In genomic region chr5:100535060-100536005, GRCh38 we compare ENCODE assay signal across 1 cellular context.
TF ChIP-seq lines count a peak whose summit lies in the region.

Gene FAM174A, plus strand, starts transcription at chr5:100535374. Its CDS starts 157 bp downstream, at chr5:100535531.

TF ChIP-seq in GM12878, 131 proteins besides CTCF, POLR2A, EP300 and RAD21 (continued from another document and continues in another):
- peak; percentile 90 for TF ChIP-seq ZBTB40 (IDR thresholded peaks at IDR 0.05; ENCODE audit: borderline replicate concordance)
- peak; percentile 52; the same call in 1 of the 2 replicates for TF ChIP-seq HCFC1 (IDR thresholded peaks at IDR 0.05; ENCODE audit: low read length)
- TF ChIP-seq RFX5 (IDR thresholded peaks at IDR 0.05; ENCODE audit: low read depth, low read length): peak; percentile 75
- peak; percentile 27 to 46; a peak in 2 of 4 replicates for TF ChIP-seq BHLHE40 (IDR thresholded peaks at IDR 0.05; ENCODE audit: borderline replicate concordance in 1 of 2, low read depth in 2 of 2, low read length in 1 of 2)
- TF ChIP-seq MEF2A (IDR thresholded peaks at IDR 0.05; ENCODE audit: insufficient read depth, low read depth, low read length): no peak
- no peak for TF ChIP-seq PBX3 (IDR thresholded peaks at IDR 0.05; ENCODE audit: insufficient replicate concordance, low read depth, low read length)
- peak; percentile 64; the same call in 1 of the 2 replicates for TF ChIP-seq TCF12 (IDR thresholded peaks at IDR 0.05; ENCODE audit: low read depth, low read length)
- TF ChIP-seq PML (IDR thresholded peaks at IDR 0.05; ENCODE audit: low read length): peak; percentile 71; the same call in 1 of the 2 replicates
- no peak for TF ChIP-seq CHD2 (IDR thresholded peaks at IDR 0.05; ENCODE audit: borderline replicate concordance, low read depth, low read length)
- 0 out of 2 replicates have a peak, but pooled peaks have one; percentile 57 for TF ChIP-seq ZNF687 (IDR thresholded peaks at IDR 0.05)
- TF ChIP-seq SMAD1 (IDR thresholded peaks at IDR 0.05; ENCODE audit: low read depth, partially characterized antibody): peak; percentile 46
- TF ChIP-seq CREB1 (IDR thresholded peaks at IDR 0.05; ENCODE audit: low read depth): peak; percentile 97
- TF ChIP-seq ZNF274 (IDR thresholded peaks at IDR 0.05; ENCODE audit: insufficient read depth, insufficient read length): no peak
- TF ChIP-seq ZBTB33 (IDR thresholded peaks at IDR 0.05): no peak
- no peak for TF ChIP-seq USF2 (IDR thresholded peaks at IDR 0.05; ENCODE audit: borderline replicate concordance, low read depth, low read length)
- no peak for TF ChIP-seq FOXK2 (IDR thresholded peaks at IDR 0.05)
- peak; percentile 99 for TF ChIP-seq NBN (IDR thresholded peaks at IDR 0.05)
- 0 out of 2 replicates have a peak, but pooled peaks have one; percentile 7 for TF ChIP-seq PKNOX1 (IDR thresholded peaks at IDR 0.05)
- peak; percentile 93 for TF ChIP-seq SIN3A (IDR thresholded peaks at IDR 0.05; ENCODE audit: low read depth, low read length)
- TF ChIP-seq GABPA (IDR thresholded peaks at IDR 0.05; ENCODE audit: low read depth): peak; percentile 87
- TF ChIP-seq RB1 (IDR thresholded peaks at IDR 0.05; ENCODE audit: borderline replicate concordance): no peak
- peak; percentile 51; the same call in 2 of the 3 replicates for TF ChIP-seq POU2F2 (IDR thresholded peaks at IDR 0.05; ENCODE audit: borderline replicate concordance, low read depth, low read length)
- no peak for TF ChIP-seq JUND (IDR thresholded peaks at IDR 0.05; ENCODE audit: low read depth, low read length)
- TF ChIP-seq POLR2AphosphoS2 (IDR thresholded peaks at IDR 0.05; ENCODE audit: low read depth, low read length): peak; percentile 84
- no peak for TF ChIP-seq NFXL1 (IDR thresholded peaks at IDR 0.05; ENCODE audit: borderline replicate concordance)
- TF ChIP-seq LARP7 (IDR thresholded peaks at IDR 0.05): peak; percentile 55; the same call in 1 of the 2 replicates
- no peak for TF ChIP-seq YBX1 (IDR thresholded peaks at IDR 0.05)
- TF ChIP-seq BCL3 (IDR thresholded peaks at IDR 0.05; ENCODE audit: borderline replicate concordance, insufficient read depth, low read depth, low read length, poor library complexity, severe bottlenecking): no peak
- no peak for TF ChIP-seq MTA3 (IDR thresholded peaks at IDR 0.05; ENCODE audit: borderline replicate concordance, low read length)
- peak; percentile 46; the same call in 1 of the 2 replicates for TF ChIP-seq IKZF1 (conservative IDR thresholded peaks at IDR 0.05)
- TF ChIP-seq SREBF1 (IDR thresholded peaks at IDR 0.05; ENCODE audit: low read length): no peak
- no peak for TF ChIP-seq BRCA1 (IDR thresholded peaks at IDR 0.05; ENCODE audit: low read depth, low read length)
- 0 out of 2 replicates have a peak, but pooled peaks have one; percentile 15 for TF ChIP-seq REST (IDR thresholded peaks at IDR 0.05; ENCODE audit: low read depth, low read length)
- TF ChIP-seq TCF3 (IDR thresholded peaks at IDR 0.05; ENCODE audit: borderline replicate concordance, insufficient read depth, low read depth, low read length): 0 out of 2 replicates have a peak, but pooled peaks have one; percentile 45
- TF ChIP-seq ZBTB4 (CRISPR knock-in tag; IDR thresholded peaks at IDR 0.05): no peak
